Comparison of ENCODE assay signal across 27 cellular contexts in genomic region chr2:134379293-134379692, GRCh38.
DNase-seq lines count a peak whose midpoint lies in the region; ATAC-seq and TF ChIP-seq lines count a peak whose summit lies in the region.
"Had no signal": no experiment of that assay in that cellular context is flagged by ENCODE, and none has a peak within 500 bp of the region (broad histone marks: within the 10 kb centered on the region; RNA-seq: fewer than 3 reads in every experiment).

No MANE protein-coding gene starts in this region.

- peak overlapping the region; percentile 36; the same call in 1 of the 2 replicates for H3K27ac ChIP-seq in IMR-90 (ENCODE audit: insufficient read depth, low read length)
- H3K27ac ChIP-seq in heart right ventricle = peak overlapping the region in 7 of 10 donors; percentile 3 to 54 (median 28)
- peak overlapping the region; percentile 41 for H3K27ac ChIP-seq in rectal smooth muscle tissue (ENCODE audit: low read depth, low read length)
- H3K27ac ChIP-seq: C4-2B, HL-60, prostate gland, VCaP had no signal

- H3K36me3 ChIP-seq in IMR-90 (ENCODE audit: control insufficient read depth, insufficient read depth, low read length) (peaks cover 16% of the 10 kb centered on the region; the same call in 1 of the 2 replicates), heart right ventricle (peaks cover 0 to 34% (median 0%) of the 10 kb centered on the region in 9 donors), rectal smooth muscle tissue (ENCODE audit: control insufficient read depth, insufficient read depth, low read length) (no peaks in the 10 kb centered on the region)
- H3K36me3 ChIP-seq: HAP-1, prostate gland had no signal

- no peak overlapping the region for H3K56ac ChIP-seq in IMR-90 (ENCODE audit: extremely low read depth, insufficient read depth, low read length)

- in situ Hi-C loops in IMR-90 (cut with MboI; ENCODE audit: low sequenced_read_pairs) = no loop called here

- H4K20me1 ChIP-seq in IMR-90 (ENCODE audit: insufficient read depth, low read length) = no peaks in the 10 kb centered on the region; the same call in 1 of the 2 replicates

- H3K4me1 Mint-ChIP-seq in nephron progenitor cell = peaks cover 13% of the 10 kb centered on the region
- H3K4me1 Mint-ChIP-seq: activated CD4-positive, alpha-beta T cell treated with anti-CD3 and anti-CD28 coated beads, Interleukin-2, amount 10 ng/mL, durations not matched to agents 7 days and 5 days; stimulated activated effector memory CD8-positive, alpha-beta T cell treated with anti-CD3 and anti-CD28 coated beads, Interleukin-12 subunit alpha, Interleukin-12 subunit beta, amount 100 ng/mL, for 72 hours had no signal

- peak overlapping the region; percentile 64; the same call in 1 of the 2 replicates for H3K14ac ChIP-seq in IMR-90 (replicated peaks; ENCODE audit: low read depth, low read length)

- no peak overlapping the region for H3K4me3 Mint-ChIP-seq in nephron progenitor cell
- H3K4me3 Mint-ChIP-seq: activated CD4-positive, alpha-beta T cell treated with anti-CD3 and anti-CD28 coated beads, Interleukin-2, amount 10 ng/mL, durations not matched to agents 7 days and 5 days; activated T-helper 1 cell treated with anti-CD3 and anti-CD28 coated beads, Interleukin-12 subunit alpha, Interleukin-12 subunit beta, Interleukin-2, Interleukin-4 antibody, amounts not matched to agents 30 ng/mL and 10 ng/mL and 1 ng/mL, durations not matched to agents 14 hours and 24 hours and 36 hours; stimulated activated effector memory CD8-positive, alpha-beta T cell treated with anti-CD3 and anti-CD28 coated beads, Interleukin-12 subunit alpha, Interleukin-12 subunit beta, amount 100 ng/mL, for 72 hours; T-helper 2 cell treated with Interferon-gamma antibody and Interleukin-4, amounts not matched to agents 5 μg/mL and 100 μg/mL, for 36 hours had no signal

- TF ChIP-seq CTCF in IMR-90 (conservative IDR thresholded peaks at IDR 0.05; ENCODE audit: low read depth, low read length) (0 out of 2 replicates have a peak, but pooled peaks have one; percentile 3), choroid plexus epithelial cell (conservative IDR thresholded peaks at IDR 0.05; ENCODE audit: low read depth, low read length) (peak; percentile 9), heart right ventricle (IDR thresholded peaks at IDR 0.05) (no peak), nephron progenitor cell (IDR thresholded peaks at IDR 0.05) (no peak)

- H4K91ac ChIP-seq in IMR-90 (ENCODE audit: insufficient read depth, low read depth, low read length) = no peak overlapping the region

- intact Hi-C loops in IMR-90 (cut with micrococcal nuclease) = loop anchor here (10.0 kb wide), 1 partner anchor 494 kb away; no protein-coding TSS in a partner anchor
- intact Hi-C loops in heart right ventricle (cut with DNase I) = loop anchor here in 1 of 10 donors (5.0 kb wide), 1 partner anchor 33 kb away; no protein-coding TSS in a partner anchor

- peak overlapping the region; percentile 7; the same call in 1 of the 2 replicates for H2AK5ac ChIP-seq in IMR-90 (ENCODE audit: low read depth, low read length)

- DNase-seq in IMR-90 (peak; percentile 73), choroid plexus epithelial cell (ENCODE audit: low read depth) (no peak), heart right ventricle (no peak), GM19238 (ENCODE audit: insufficient read length, low spot score) (no peak), nephron progenitor cell (no peak)
- DNase-seq: activated CD4-positive, alpha-beta T cell treated with anti-CD3 and anti-CD28 coated beads, Interleukin-2, amount 10 ng/mL, durations not matched to agents 7 days and 5 days; aorta; Calu3; hypothalamus; NCI-H1105; NCI-H2029 treated with DMSO at 0.1 percent for 48 hours; NCI-H345; NCI-H82; OCI-M1; small intestine; stimulated activated CD4-positive, alpha-beta T cell treated with anti-CD3 and anti-CD28 coated beads, Interleukin-1b, Interleukin-23, amount 100 ng/mL, for 48 hours had no signal

- H3K18ac ChIP-seq in IMR-90 (ENCODE audit: low read depth, low read length) = peak overlapping the region; percentile 72

- no peaks in the 10 kb centered on the region for H3K9me3 Mint-ChIP-seq in nephron progenitor cell
- H3K9me3 Mint-ChIP-seq: activated CD4-positive, alpha-beta T cell treated with anti-CD3 and anti-CD28 coated beads, Interleukin-2, amount 10 ng/mL, durations not matched to agents 7 days and 5 days; activated naive CD4-positive, alpha-beta T cell treated with anti-CD3 and anti-CD28 coated beads, Interleukin-2, amount 50 U/mL, for 72 hours; activated T-helper 1 cell treated with anti-CD3 and anti-CD28 coated beads, Interleukin-12 subunit alpha, Interleukin-12 subunit beta, Interleukin-2, Interleukin-4 antibody, amounts not matched to agents 30 ng/mL and 10 ng/mL and 1 ng/mL, durations not matched to agents 14 hours and 24 hours and 36 hours; stimulated activated effector memory CD8-positive, alpha-beta T cell treated with anti-CD3 and anti-CD28 coated beads, Interleukin-12 subunit alpha, Interleukin-12 subunit beta, amount 100 ng/mL, for 72 hours; T-helper 2 cell treated with Interferon-gamma antibody and Interleukin-4, amounts not matched to agents 5 μg/mL and 100 μg/mL, for 36 hours had no signal

- no peak overlapping the region for H2BK20ac ChIP-seq in IMR-90 (ENCODE audit: low read depth, low read length)

- H3K4me3 ChIP-seq in IMR-90 (ENCODE audit: insufficient read depth, low read depth, low read length) (no peak overlapping the region), choroid plexus epithelial cell (ENCODE audit: low read depth, low read length) (no peak overlapping the region), heart right ventricle (no peak overlapping the region), rectal smooth muscle tissue (ENCODE audit: low read length) (no peak overlapping the region)
- H3K4me3 ChIP-seq: HAP-1, prostate gland had no signal

- H3K36me3 Mint-ChIP-seq in nephron progenitor cell (ENCODE audit: low read depth) = peaks cover 15% of the 10 kb centered on the region

- no peak for TF ChIP-seq POLR2A in IMR-90 (IDR thresholded peaks at IDR 0.05; ENCODE audit: low read depth, low read length)

- H3K27ac Mint-ChIP-seq in nephron progenitor cell = no peak overlapping the region
- H3K27ac Mint-ChIP-seq: activated CD4-positive, alpha-beta T cell treated with anti-CD3 and anti-CD28 coated beads, Interleukin-2, amount 10 ng/mL, durations not matched to agents 7 days and 5 days; activated naive CD4-positive, alpha-beta T cell treated with anti-CD3 and anti-CD28 coated beads, Interleukin-2, amount 50 U/mL, for 72 hours; activated T-helper 1 cell treated with anti-CD3 and anti-CD28 coated beads, Interleukin-12 subunit alpha, Interleukin-12 subunit beta, Interleukin-2, Interleukin-4 antibody, amounts not matched to agents 30 ng/mL and 10 ng/mL and 1 ng/mL, durations not matched to agents 14 hours and 24 hours and 36 hours; stimulated activated effector memory CD8-positive, alpha-beta T cell treated with anti-CD3 and anti-CD28 coated beads, Interleukin-12 subunit alpha, Interleukin-12 subunit beta, amount 100 ng/mL, for 72 hours; T-helper 2 cell treated with Interferon-gamma antibody and Interleukin-4, amounts not matched to agents 5 μg/mL and 100 μg/mL, for 36 hours had no signal

- no peak overlapping the region for H3K4me2 ChIP-seq in IMR-90 (ENCODE audit: low read depth, low read length)

- no TSS peak for BruUV-seq in IMR-90 (replicated peaks; lab: Mats Ljungman, UMichigan)

- no peak for TF ChIP-seq RAD21 in IMR-90 (IDR thresholded peaks at IDR 0.05; ENCODE audit: low read length)

- H3K4me1 ChIP-seq in IMR-90 (ENCODE audit: control insufficient read depth, insufficient read depth, low read length) (peaks cover 14% of the 10 kb centered on the region), heart right ventricle (peaks cover 0 to 49% (median 22%) of the 10 kb centered on the region in 9 donors), rectal smooth muscle tissue (ENCODE audit: control insufficient read depth, insufficient read depth, low read length) (peaks cover 15% of the 10 kb centered on the region)
- H3K4me1 ChIP-seq: HAP-1, prostate gland had no signal

- peaks cover 6 to 18% of the 10 kb centered on the region in 2 experiments; a peak in 3 of 4 replicates for H3K79me1 ChIP-seq in IMR-90 (ENCODE audit: low read depth in 1 of 2, low read length in 2 of 2)

- no peak overlapping the region for H3K9ac ChIP-seq in IMR-90 (ENCODE audit: low read depth, low read length)
- H3K9ac ChIP-seq in rectal smooth muscle tissue (ENCODE audit: low read length) = no peak overlapping the region

- H2BK15ac ChIP-seq in IMR-90 (ENCODE audit: low read depth, low read length) = peak overlapping the region; percentile 3; the same call in 1 of the 3 replicates

- no peak overlapping the region for H2AK9ac ChIP-seq in IMR-90 (replicated peaks; ENCODE audit: low read depth, low read length, poor library complexity)

- peak overlapping the region; percentile 73; the same call in 1 of the 2 replicates for H3K23ac ChIP-seq in IMR-90 (ENCODE audit: low read depth, low read length)

- H4K5ac ChIP-seq in IMR-90 (ENCODE audit: low read depth, low read length) = peak overlapping the region; percentile 42; the same call in 1 of the 2 replicates

- H2BK120ac ChIP-seq in IMR-90 (ENCODE audit: low read depth, low read length) = peak overlapping the region; percentile 29; the same call in 1 of the 2 replicates

- no peak overlapping the region for H2AFZ ChIP-seq in IMR-90 (replicated peaks; ENCODE audit: low read length, poor library complexity)

- H2BK5ac ChIP-seq in IMR-90 (ENCODE audit: low read depth, low read length, poor library complexity, severe bottlenecking) = peak overlapping the region; percentile 20

- H3K4ac ChIP-seq in IMR-90 (ENCODE audit: low read depth, low read length) = peak overlapping the region; percentile 14; the same call in 1 of the 2 replicates

- H3K9me3 ChIP-seq in IMR-90 (ENCODE audit: control insufficient read depth, insufficient read depth, low read length) = no peaks in the 10 kb centered on the region
- no peaks in the 10 kb centered on the region for H3K9me3 ChIP-seq in heart right ventricle
- H3K9me3 ChIP-seq: HAP-1, prostate gland had no signal

- POLR2A ChIA-PET in IMR-90 (lab: Charles Lee; ENCODE audit: unreplicated experiment) = no interaction called here

- dilution Hi-C loops in IMR-90 (cut with HindIII; ENCODE audit: low sequenced_read_pairs, unreplicated experiment) = no loop called here

- H3K27me3 Mint-ChIP-seq in nephron progenitor cell (ENCODE audit: low read depth, poor library complexity) = no peaks in the 10 kb centered on the region
- H3K27me3 Mint-ChIP-seq: activated CD4-positive, alpha-beta T cell treated with anti-CD3 and anti-CD28 coated beads, Interleukin-2, amount 10 ng/mL, durations not matched to agents 7 days and 5 days had no signal

- ATAC-seq in IMR-90 (ENCODE audit: low read depth) = peak; percentile 57
- peak in 7 of 8 donors; percentile 31 to 58 (median 42) for ATAC-seq in heart right ventricle
- ATAC-seq in HG03565 (IDR thresholded peaks at IDR 0.05; ENCODE audit: unreplicated experiment) = no peak
- ATAC-seq: activated naive CD4-positive, alpha-beta T cell treated with anti-CD3 and anti-CD28 coated beads, Interleukin-2, amount 50 U/mL, for 72 hours; stimulated activated effector memory CD8-positive, alpha-beta T cell treated with anti-CD3 and anti-CD28 coated beads, Interleukin-12 subunit alpha, Interleukin-12 subunit beta, amount 100 ng/mL, for 72 hours had no signal

- H3K9me1 ChIP-seq in IMR-90 (ENCODE audit: insufficient read depth, low read length) = peaks cover 16% of the 10 kb centered on the region

- CTCF ChIA-PET in IMR-90 (lab: Yijun Ruan, JAX) = interaction anchor here (0.6 to 3.9 kb wide), 3 partner anchors 30 to 72 kb away, joined by 3 to 13 read pairs (median 5); no protein-coding TSS in a partner anchor

- H4K8ac ChIP-seq in IMR-90 (ENCODE audit: low read depth in 2 of 2, low read length in 2 of 2) = peak overlapping the region in 1 of 2 experiments; percentile 16; a peak in 1 of 4 replicates

- 43% methylated on average over 1 of the region's 6 CpGs; no CpG with 5 or more reads in 1 of the 2 experiments for WGBS in IMR-90 (ENCODE audit: extremely low coverage in 2 of 2, insufficient read length in 1 of 2), 2 experiments
- WGBS in heart right ventricle, 2 donors = 61 to 78% methylated on average over 6 of the region's 6 CpGs

- no peaks in the 10 kb centered on the region for H3K27me3 ChIP-seq in IMR-90 (ENCODE audit: control insufficient read depth, insufficient read depth, low read length)
- H3K27me3 ChIP-seq in heart right ventricle = no peaks in the 10 kb centered on the region
- no peaks in the 10 kb centered on the region for H3K27me3 ChIP-seq in rectal smooth muscle tissue (ENCODE audit: control insufficient read depth, insufficient read depth, low read length)

Comparison
In these comparisons a context has a peak if more than half of its experiments do, and no peak if none do; other contexts are left out.
1. CTCF ChIP-seq: peak in IMR-90 (single experiment) and choroid plexus epithelial cell (single experiment); none in heart right ventricle (0 of 9) and nephron progenitor cell (single experiment).
2. Peak in every context shown above with its lines, with median percentiles within 50 percentile points of each other: H3K27ac ChIP-seq.